In the genomic region with DNA sequence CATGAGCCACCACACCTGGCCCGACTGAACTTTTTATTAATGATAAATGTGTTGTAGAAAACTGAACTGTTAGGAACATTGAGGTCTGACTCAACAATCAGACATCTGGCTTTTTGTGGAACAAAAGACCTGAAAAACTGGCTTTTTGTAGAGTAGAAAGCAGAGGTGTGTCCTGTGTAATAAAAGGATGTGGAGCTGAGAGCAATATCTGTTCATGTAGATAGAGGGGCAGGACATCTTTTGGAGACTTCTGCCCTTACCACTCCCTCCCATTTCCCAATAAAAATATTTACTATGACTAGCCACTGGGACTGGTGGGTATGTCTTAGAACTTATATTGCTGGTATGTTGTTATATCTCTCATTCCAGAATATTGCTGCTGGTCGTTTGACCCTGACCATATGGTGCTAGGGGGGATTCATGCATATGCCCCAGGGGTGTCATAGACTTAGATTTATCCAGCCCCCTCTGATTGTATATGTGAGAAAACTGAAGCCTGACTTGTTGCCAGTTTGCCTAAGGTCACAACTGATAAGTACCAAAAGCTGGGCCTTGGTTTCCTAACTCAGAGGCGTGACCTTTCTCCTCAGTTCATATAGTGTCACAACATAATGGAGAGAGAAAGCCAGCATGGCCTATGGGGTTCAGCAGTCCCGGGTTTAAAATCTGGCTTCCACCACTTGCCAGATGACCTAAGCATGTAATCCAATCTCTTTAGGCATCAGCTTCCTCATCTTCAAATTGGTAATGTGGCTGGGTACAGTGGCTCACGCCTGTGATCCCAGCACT, we compare ENCODE assay signal across 18 cellular contexts. TPM values are rescaled to one million over a fixed set of nuclear protein-coding genes. Genes with fewer than 3 reads are reported as not detected.
DNase-seq lines count a peak whose midpoint lies in the region; ATAC-seq and TF ChIP-seq lines count a peak whose summit lies in the region.
"Had no signal": no experiment of that assay in that cellular context is flagged by ENCODE, and none has a peak within 500 bp of the region (broad histone marks: within the 10 kb centered on the region; RNA-seq: fewer than 3 reads in every experiment).

No MANE protein-coding gene starts in this region.

- POLR2A ChIA-PET in RWPE1 (lab: Yijun Ruan, JAX; ENCODE audit: low non-redundant PET) = no interaction called here

- 78 to 87% (median 81%) methylated on average over 5 of the region's 5 CpGs for WGBS in stomach, 5 donors

- H3K27me3 ChIP-seq in foreskin keratinocyte (no peaks in the 10 kb centered on the region), gastrocnemius medialis (no peaks in the 10 kb centered on the region), stomach (no peaks in the 10 kb centered on the region)
- H3K27me3 ChIP-seq: tibial artery had no signal

- H3K4me1 ChIP-seq in foreskin keratinocyte = peaks cover 36% of the 10 kb centered on the region
- peaks cover 57 to 58% of the 10 kb centered on the region in 2 donors for H3K4me1 ChIP-seq in gastrocnemius medialis
- H3K4me1 ChIP-seq in stomach = peaks cover 12 to 69% (median 44%) of the 10 kb centered on the region in 4 donors
- H3K4me1 ChIP-seq: A549 had no signal

- CTCF ChIA-PET in RWPE1 (lab: Yijun Ruan, JAX) = interaction anchor here (0.6 to 1.0 kb wide), 4 partner anchors 15 to 152 kb away, joined by 3 read pairs; no protein-coding TSS in a partner anchor

- TF ChIP-seq CTCF in RWPE1 (conservative IDR thresholded peaks at IDR 0.05; ENCODE audit: low read depth) = no peak
- peak; percentile 16 for TF ChIP-seq CTCF in foreskin keratinocyte (conservative IDR thresholded peaks at IDR 0.05)
- no peak for TF ChIP-seq CTCF in gastrocnemius medialis (IDR thresholded peaks at IDR 0.05 in 4 of 5, conservative IDR thresholded peaks at IDR 0.05 in 1 of 5)
- no peak for TF ChIP-seq CTCF in stomach (IDR thresholded peaks at IDR 0.05)

- no peak for TF ChIP-seq EP300 in stomach (IDR thresholded peaks at IDR 0.05)

- no peaks in the 10 kb centered on the region for H3K9me3 Mint-ChIP-seq in activated T-cell treated with anti-CD3 and anti-CD28 coated beads, Interleukin-2, amount 50 U/mL, for 24 hours
- H3K9me3 Mint-ChIP-seq: GM23338 had no signal

- TF ChIP-seq POLR2A in gastrocnemius medialis (IDR thresholded peaks at IDR 0.05) (no peak), stomach (IDR thresholded peaks at IDR 0.05) (no peak)

- H3K4me3 ChIP-seq in gastrocnemius medialis (no peak overlapping the region), stomach (no peak overlapping the region)
- H3K4me3 ChIP-seq: A549, GM12878, GM23338, tibial artery had no signal

- H3K36me3 Mint-ChIP-seq in activated T-cell treated with anti-CD3 and anti-CD28 coated beads, Interleukin-2, amount 50 U/mL, for 24 hours (ENCODE audit: low read depth) = peaks cover 94% of the 10 kb centered on the region

- intact Hi-C loops in gastrocnemius medialis (cut with DNase I; ENCODE audit: low total_unique reads) = loop anchor here (2.0 kb wide), 1 partner anchor 15 kb away; no protein-coding TSS in a partner anchor
- intact Hi-C loops in stomach (cut with DNase I; ENCODE audit: low total_unique reads) = no loop called here

- H3K36me3 ChIP-seq in gastrocnemius medialis = peaks cover 0 to 8% of the 10 kb centered on the region in 2 donors
- peaks cover 16 to 78% (median 63%) of the 10 kb centered on the region in 4 donors for H3K36me3 ChIP-seq in stomach

- H3K9me3 ChIP-seq in gastrocnemius medialis (no peaks in the 10 kb centered on the region), stomach (no peaks in the 10 kb centered on the region)
- H3K9me3 ChIP-seq: A549, tibial artery had no signal

- peak overlapping the region; percentile 38 for H3K27ac ChIP-seq in RWPE1
- H3K27ac ChIP-seq in foreskin keratinocyte = peak overlapping the region; percentile 67
- peak overlapping the region; percentile 39 to 74 (median 64) for H3K27ac ChIP-seq in gastrocnemius medialis
- peak overlapping the region in 2 of 5 donors; percentile 7 to 25 for H3K27ac ChIP-seq in stomach
- H3K27ac ChIP-seq: A549 had no signal

- no peaks in the 10 kb centered on the region for H3K27me3 Mint-ChIP-seq in activated T-cell treated with anti-CD3 and anti-CD28 coated beads, Interleukin-2, amount 50 U/mL, for 24 hours

- peaks cover 68% of the 10 kb centered on the region for H3K4me1 Mint-ChIP-seq in activated T-cell treated with anti-CD3 and anti-CD28 coated beads, Interleukin-2, amount 50 U/mL, for 24 hours (ENCODE audit: low read depth)

- no peak for DNase-seq in activated T-cell treated with anti-CD3 and anti-CD28 coated beads, Interleukin-2, amount 50 U/mL, for 24 hours
- no peak for DNase-seq in activated T-cell treated with anti-CD3 and anti-CD28 coated beads for 4 hours
- DNase-seq in RWPE1 (ENCODE audit: low spot score) = peak; percentile 83
- peak; percentile 92 to 97 for DNase-seq in foreskin keratinocyte
- DNase-seq in gastrocnemius medialis = no peak
- DNase-seq in NCI-H1436 (lab: John Stamatoyannopoulos, UW) = no peak
- no peak for DNase-seq in NCI-H146 (lab: John Stamatoyannopoulos, UW)
- no peak for DNase-seq in stomach
- DNase-seq: activated effector memory CD4-positive, alpha-beta T cell treated with Interleukin-2 at 50 U/mL for 16 hours; cortex of kidney; hippocampal formation; left cardiac atrium; NCI-H2081; NCI-H524 treated with DMSO at 0.1 percent for 48 hours had no signal

- peak overlapping the region; percentile 75 for H3K27ac Mint-ChIP-seq in activated T-cell treated with anti-CD3 and anti-CD28 coated beads, Interleukin-2, amount 50 U/mL, for 24 hours
- H3K27ac Mint-ChIP-seq: GM23338 had no signal

- in situ Hi-C loops in gastrocnemius medialis (cut with MboI; ENCODE audit: low sequenced_read_pairs in 4 of 4) = no loop called here

- peak; percentile 91 for ATAC-seq in foreskin keratinocyte
- ATAC-seq in gastrocnemius medialis = no peak
- ATAC-seq: A549, GM12878, GM23338 had no signal

- no peak overlapping the region for H3K4me3 Mint-ChIP-seq in activated T-cell treated with anti-CD3 and anti-CD28 coated beads, Interleukin-2, amount 50 U/mL, for 24 hours
- H3K4me3 Mint-ChIP-seq: GM23338 had no signal

RNA-seq across cellular contexts. Expression of gene PIGV, which starts 33.5 kb away (rescaled TPM):
- total RNA-seq in foreskin keratinocyte (11.7 and 11.9 TPM in 2 replicates), gastrocnemius medialis (10 to 100 TPM in 1 of 4 donors, 1 to 10 TPM in 3; 2.9 to 16.0 (median 5.8) TPM), stomach (10 to 100 TPM in 2 of 5 donors, 1 to 10 TPM in 1, under 1 TPM in 1, not detected in 1; 0.87 to 30.8 (median 8.7) TPM)
- polyA plus RNA-seq in foreskin keratinocyte (8.7 and 9.4 TPM in 2 replicates), stomach (1 to 10 TPM; 3.4 to 7.5 (median 6.4) TPM)

RNA-seq across cellular contexts. Expression of gene ARID1A, which starts 58.5 kb away (rescaled TPM):
- total RNA-seq in foreskin keratinocyte (41.8 and 42.4 TPM in 2 replicates), gastrocnemius medialis (10 to 100 TPM; 22.3 to 51.0 (median 35.0) TPM), stomach (10 to 100 TPM; 42.9 to 74.2 (median 50.1) TPM)
- polyA plus RNA-seq in foreskin keratinocyte (7.0 and 9.3 TPM in 2 replicates), stomach (10 to 100 TPM in 2 of 3 donors, 1 to 10 TPM in 1; 9.9 to 10.8 (median 10.4) TPM)

Comparison
In these comparisons a context has a peak if more than half of its experiments do, and no peak if none do; other contexts are left out.
1. DNase-seq: peak in RWPE1 (single experiment) and foreskin keratinocyte (2 of 2); none in activated T-cell treated with anti-CD3 and anti-CD28 coated beads, Interleukin-2, amount 50 U/mL, for 24 hours (single experiment), activated T-cell treated with anti-CD3 and anti-CD28 coated beads for 4 hours (single experiment), gastrocnemius medialis (0 of 2), NCI-H1436 (single experiment), NCI-H146 (single experiment) and stomach (single experiment).